ENCODE assay signal across 31 cellular contexts in genomic region chr3:10717756-10718155, GRCh38.
"Had no signal": no experiment of that assay in that cellular context is flagged by ENCODE, and none has a peak within 500 bp of the region (broad histone marks: within the 10 kb centered on the region; RNA-seq: fewer than 3 reads in every experiment).

No MANE protein-coding gene starts in this region.

- H3K79me2 ChIP-seq: parathyroid adenoma had no signal

- H3K36me3 ChIP-seq: ovary, right lobe of liver, spleen, suprapubic skin, tibial artery, transverse colon, upper lobe of right lung, uterus had no signal

- H3K4me1 Mint-ChIP-seq: naive thymus-derived CD8-positive, alpha-beta T cell; nephron progenitor cell; neural crest cell; stimulated activated memory B cell treated with anti-CD40 and anti-IgM and Interleukin-4, amounts not matched to agents 10 μg/mL and 1 μg/mL and 100 μg/mL, for 72 hours; stimulated activated naive CD8-positive, alpha-beta T cell treated with anti-CD3 and anti-CD28 coated beads, Interleukin-15, amount 100 ng/mL, for 72 hours had no signal

- H3K4me3 ChIP-seq: ovary, psoas muscle, right lobe of liver, skin epidermis, smooth muscle cell, spleen, suprapubic skin, testis, tibial artery, transverse colon, upper lobe of right lung, uterus had no signal

- H3K4me2 ChIP-seq: smooth muscle cell had no signal

- H3K27ac ChIP-seq: ovary, parathyroid adenoma, psoas muscle, right lobe of liver, skin epidermis, spleen, suprapubic skin, testis, tibial artery, transverse colon, upper lobe of right lung, uterus had no signal

- DNase-seq: naive thymus-derived CD8-positive, alpha-beta T cell; nephron progenitor cell; occipital lobe; ovary; psoas muscle; right cardiac atrium; right lobe of liver; spleen; stimulated activated CD4-positive, alpha-beta T cell treated with anti-CD3 and anti-CD28 coated beads, Interleukin-12 subunit alpha, Interleukin-12 subunit beta, amount 100 ng/mL, for 4 hours; stimulated activated CD4-positive, alpha-beta T cell treated with anti-CD3 and anti-CD28 coated beads, Interleukin-1b, Interleukin-23, amount 100 ng/mL, for 48 hours; stimulated activated CD4-positive, alpha-beta T cell treated with anti-CD3 and anti-CD28 coated beads, Interleukin-4, amount 100 ng/mL, for 1 hour; stimulated activated CD4-positive, alpha-beta T cell treated with anti-CD3 and anti-CD28 coated beads, Interleukin-4, amount 100 ng/mL, for 4 hours; stimulated activated CD8-positive, alpha-beta memory T cell treated with anti-CD3 and anti-CD28 coated beads, Interleukin-4, amount 100 ng/mL, for 48 hours; stimulated activated naive CD4-positive, alpha-beta T cell; stimulated activated naive CD8-positive, alpha-beta T cell treated with anti-CD3 and anti-CD28 coated beads, Interleukin-15, amount 100 ng/mL, for 72 hours; stimulated activated naive CD8-positive, alpha-beta T cell treated with anti-CD3 and anti-CD28 coated beads, Interleukin-15, Interleukin-2, amounts not matched to agents 100 U/mL and 50 U/mL, for 24 hours; substantia nigra; testis; tibial artery; transverse colon; upper lobe of right lung; uterus had no signal

- H3K9ac ChIP-seq: parathyroid adenoma had no signal

- H3K4me1 ChIP-seq: parathyroid adenoma, psoas muscle, right lobe of liver, spleen, suprapubic skin, testis, tibial artery, transverse colon, upper lobe of right lung, uterus had no signal

- ATAC-seq: naive thymus-derived CD8-positive, alpha-beta T cell; natural killer cell treated with Interleukin-12 subunit alpha and Interleukin-12 subunit beta and Interleukin-15 and Interleukin-18, amount 100 ng/mL, for 72 hours; psoas muscle; right cardiac atrium; right lobe of liver; stimulated activated memory B cell treated with anti-CD40 and anti-IgM and Interleukin-4, amounts not matched to agents 10 μg/mL and 1 μg/mL and 100 μg/mL, for 72 hours; stimulated activated naive CD8-positive, alpha-beta T cell treated with anti-CD3 and anti-CD28 coated beads, Interleukin-15, amount 100 ng/mL, for 72 hours; stimulated activated naive CD8-positive, alpha-beta T cell treated with anti-CD3 and anti-CD28 coated beads, Interleukin-15, Interleukin-2, amounts not matched to agents 100 U/mL and 50 U/mL, for 24 hours; upper lobe of right lung had no signal

- H3K27ac Mint-ChIP-seq: naive thymus-derived CD8-positive, alpha-beta T cell; natural killer cell treated with Interleukin-12 subunit alpha and Interleukin-12 subunit beta and Interleukin-15 and Interleukin-18, amount 100 ng/mL, for 72 hours; nephron progenitor cell; progenitor cell of endocrine pancreas; stimulated activated memory B cell treated with anti-CD40 and anti-IgM and Interleukin-4, amounts not matched to agents 10 μg/mL and 1 μg/mL and 100 μg/mL, for 72 hours; stimulated activated naive CD8-positive, alpha-beta T cell treated with anti-CD3 and anti-CD28 coated beads, Interleukin-15, amount 100 ng/mL, for 72 hours; type B pancreatic cell had no signal

- H3K27me3 ChIP-seq: ovary, right lobe of liver, testis, upper lobe of right lung, uterus had no signal

- H3K36me3 Mint-ChIP-seq: naive thymus-derived CD8-positive, alpha-beta T cell; natural killer cell treated with Interleukin-12 subunit alpha and Interleukin-12 subunit beta and Interleukin-15 and Interleukin-18, amount 100 ng/mL, for 72 hours; stimulated activated memory B cell treated with anti-CD40 and anti-IgM and Interleukin-4, amounts not matched to agents 10 μg/mL and 1 μg/mL and 100 μg/mL, for 72 hours; type B pancreatic cell had no signal

- H2AFZ ChIP-seq: parathyroid adenoma had no signal

- H3K9me3 Mint-ChIP-seq: natural killer cell treated with Interleukin-12 subunit alpha and Interleukin-12 subunit beta and Interleukin-15 and Interleukin-18, amount 100 ng/mL, for 72 hours; neural crest cell; stimulated activated naive CD8-positive, alpha-beta T cell treated with anti-CD3 and anti-CD28 coated beads, Interleukin-15, amount 100 ng/mL, for 72 hours; type B pancreatic cell had no signal

- H3K4me3 Mint-ChIP-seq: naive thymus-derived CD8-positive, alpha-beta T cell; natural killer cell treated with Interleukin-12 subunit alpha and Interleukin-12 subunit beta and Interleukin-15 and Interleukin-18, amount 100 ng/mL, for 72 hours; nephron progenitor cell; neural crest cell; stimulated activated memory B cell treated with anti-CD40 and anti-IgM and Interleukin-4, amounts not matched to agents 10 μg/mL and 1 μg/mL and 100 μg/mL, for 72 hours; stimulated activated naive CD8-positive, alpha-beta T cell treated with anti-CD3 and anti-CD28 coated beads, Interleukin-15, amount 100 ng/mL, for 72 hours; type B pancreatic cell had no signal

- H3K9me3 ChIP-seq: ovary, psoas muscle, suprapubic skin, testis, upper lobe of right lung, uterus had no signal
